In the genomic region with DNA sequence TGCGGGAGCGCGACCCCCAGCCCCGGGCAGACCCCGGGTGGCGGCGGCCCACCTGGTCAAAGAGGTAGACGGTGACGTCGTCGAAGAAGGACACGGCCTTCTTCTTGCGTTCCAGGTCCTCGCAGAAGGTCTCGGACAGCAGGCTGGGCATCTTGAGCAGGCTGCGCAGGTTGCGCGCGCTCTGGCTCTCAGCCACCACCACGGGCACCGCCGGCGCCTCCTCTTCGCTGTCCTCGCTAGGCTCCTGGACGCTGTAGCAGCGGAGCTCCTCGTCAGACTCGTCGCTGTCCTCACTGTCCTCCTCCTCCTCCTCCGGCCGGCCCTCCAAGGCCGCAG, we compare ENCODE assay signal across 14 cellular contexts. TPM values are rescaled to one million over a fixed set of nuclear protein-coding genes. Genes with fewer than 3 reads are reported as not detected.
DNase-seq lines count a peak whose midpoint lies in the region; TF ChIP-seq lines count a peak whose summit lies in the region.
"Had no signal": no experiment of that assay in that cellular context is flagged by ENCODE, and none has a peak within 500 bp of the region (broad histone marks: within the 10 kb centered on the region; RNA-seq: fewer than 3 reads in every experiment).

No MANE protein-coding gene starts in this region.

- no peak overlapping the region for H2BK12ac ChIP-seq in H9 (ENCODE audit: insufficient read length, low read depth, low read length)

- H3K4ac ChIP-seq in H9 (ENCODE audit: low read depth, low read length), result 0 out of 2 replicates have a peak overlapping the region, but pooled peaks have one; percentile 20

- H3K36me3 ChIP-seq in stomach, result peaks cover 8 to 40% (median 21%) of the 10 kb centered on the region in 4 donors

- H3K9ac ChIP-seq in H9 (ENCODE audit: extremely low read depth, insufficient read length, low read length), result no peak overlapping the region

- no peak overlapping the region for H3K56ac ChIP-seq in H9 (ENCODE audit: insufficient read length, low read depth, low read length)

- H3K4me2 ChIP-seq in H9 (ENCODE audit: insufficient read depth, insufficient read length, low read length), result no peak overlapping the region

- no peak overlapping the region for H2BK20ac ChIP-seq in H9 (ENCODE audit: low read depth, low read length, poor library complexity, severe bottlenecking)

- no peak overlapping the region for H3K27ac Mint-ChIP-seq in H9
- H3K27ac Mint-ChIP-seq: activated CD4-positive, alpha-beta T cell treated with anti-CD3 and anti-CD28 coated beads, Interleukin-2, amount 10 ng/mL, durations not matched to agents 7 days and 5 days had no signal

- H2AFZ ChIP-seq in H9 (ENCODE audit: low read length), result no peak overlapping the region

- POLR2A ChIA-PET in RWPE1 (lab: Yijun Ruan, JAX; ENCODE audit: low non-redundant PET), result no interaction called here

- H3K4me1 Mint-ChIP-seq in H9, result peaks cover 5 to 8% of the 10 kb centered on the region in 2 experiments
- H3K4me1 Mint-ChIP-seq: activated CD4-positive, alpha-beta T cell treated with anti-CD3 and anti-CD28 coated beads, Interleukin-2, amount 10 ng/mL, durations not matched to agents 7 days and 5 days had no signal

- intact Hi-C loops in stomach (cut with DNase I; ENCODE audit: low total_unique reads), result no loop called here

- H3K36me3 Mint-ChIP-seq in H9 (ENCODE audit: insufficient read depth in 1 of 3, low read depth in 3 of 3), result no peaks in the 10 kb centered on the region; a peak in 1 of 7 replicates
- H3K36me3 Mint-ChIP-seq: CD8-positive, alpha-beta T cell; stimulated activated naive B cell treated with anti-CD40 and anti-IgM and Interleukin-4, amounts not matched to agents 10 μg/mL and 1 μg/mL and 100 μg/mL, for 72 hours had no signal

- H3K4me1 ChIP-seq in H9 (ENCODE audit: insufficient read depth, low read length) (no peaks in the 10 kb centered on the region), stomach (peaks cover 17 to 40% (median 26%) of the 10 kb centered on the region in 4 donors)

- H3K27me3 ChIP-seq in H9 (ENCODE audit: insufficient read depth, low read length), result no peaks in the 10 kb centered on the region
- H3K27me3 ChIP-seq in stomach, result peaks cover 0 to 22% (median 0%) of the 10 kb centered on the region in 3 donors

- peak overlapping the region; percentile 70 for H4K91ac ChIP-seq in H9 (ENCODE audit: insufficient read length, low read depth, low read length)

- H2BK120ac ChIP-seq in H9 (ENCODE audit: low read depth, low read length, poor library complexity, severe bottlenecking), result no peak overlapping the region

- no peaks in the 10 kb centered on the region for H4K20me1 ChIP-seq in H9 (ENCODE audit: control insufficient read depth, insufficient read depth, insufficient read length)

- H3K14ac ChIP-seq in H9 (ENCODE audit: insufficient read depth, low read length), result no peak overlapping the region

- no peak for DNase-seq in H9
- DNase-seq in RWPE1 (ENCODE audit: low spot score), result no peak
- no peak for DNase-seq in fibroblast of villous mesenchyme (ENCODE audit: low read depth)
- no peak for DNase-seq in stomach
- DNase-seq in iPS-NIHi7 (ENCODE audit: extremely low spot score), result no peak
- DNase-seq in hypothalamus (lab: John Stamatoyannopoulos, UW), result no peak
- no peak for DNase-seq in activated CD8-positive, alpha-beta memory T cell treated with anti-CD3 and anti-CD28 coated beads, Interleukin-2, amount 50 U/mL, for 48 hours
- DNase-seq: NCI-H2107 had no signal

- no peak overlapping the region for H3K23ac ChIP-seq in H9 (ENCODE audit: insufficient read length, low read depth, low read length)

- H2AK5ac ChIP-seq in H9 (ENCODE audit: insufficient read length, low read length), result no peak overlapping the region

- H3K23me2 ChIP-seq in H9 (ENCODE audit: insufficient read length, low read depth, low read length, poor library complexity, severe bottlenecking), result no peaks in the 10 kb centered on the region

- H3K9me3 ChIP-seq in H9 (ENCODE audit: control insufficient read depth, low read depth, low read length) (no peaks in the 10 kb centered on the region), stomach (no peaks in the 10 kb centered on the region)

- no peak overlapping the region for H4K5ac ChIP-seq in H9 (ENCODE audit: insufficient read length, low read depth, low read length)

- H3K4me3 ChIP-seq in fibroblast of villous mesenchyme (ENCODE audit: low read depth, low read length), result peak overlapping the region; percentile 43
- peak overlapping the region in 2 of 4 donors; percentile 41 to 44 for H3K4me3 ChIP-seq in stomach

- no peak overlapping the region for H3K18ac ChIP-seq in H9 (ENCODE audit: insufficient read length, low read depth, low read length)

- no peaks in the 10 kb centered on the region for H3K9me3 Mint-ChIP-seq in H9
- H3K9me3 Mint-ChIP-seq: activated CD4-positive, alpha-beta T cell treated with anti-CD3 and anti-CD28 coated beads, Interleukin-2, amount 10 ng/mL, durations not matched to agents 7 days and 5 days; CD8-positive, alpha-beta T cell; stimulated activated naive B cell treated with anti-CD40 and anti-IgM and Interleukin-4, amounts not matched to agents 10 μg/mL and 1 μg/mL and 100 μg/mL, for 72 hours; T-helper 1 cell treated with Interleukin-12 subunit alpha and Interleukin-12 subunit beta and Interleukin-4 antibody, amounts not matched to agents 30 μg/mL and 1 μg/mL, for 36 hours had no signal

- H3K4me3 Mint-ChIP-seq in H9, result no peak overlapping the region
- H3K4me3 Mint-ChIP-seq: activated CD4-positive, alpha-beta T cell treated with anti-CD3 and anti-CD28 coated beads, Interleukin-2, amount 10 ng/mL, durations not matched to agents 7 days and 5 days had no signal

- TF ChIP-seq CTCF in H9 (conservative IDR thresholded peaks at IDR 0.05) (no peak), RWPE1 (conservative IDR thresholded peaks at IDR 0.05; ENCODE audit: low read depth) (no peak), fibroblast of villous mesenchyme (IDR thresholded peaks at IDR 0.05; ENCODE audit: insufficient read depth, low read depth, low read length) (no peak), stomach (IDR thresholded peaks at IDR 0.05) (no peak)

- no peak overlapping the region for H3K27ac ChIP-seq in H9 (ENCODE audit: insufficient read length, low read depth, low read length)
- peak overlapping the region; percentile 80; the same call in 1 of the 2 replicates for H3K27ac ChIP-seq in RWPE1
- H3K27ac ChIP-seq in stomach, result peak overlapping the region in 4 of 5 donors; percentile 32 to 82 (median 53)

- WGBS in H9 (ENCODE audit: extremely low coverage, insufficient read length, low lambda C conversion rate), result no CpG with 5 or more reads among the region's 33 CpGs
- WGBS in stomach, 5 donors, result 77 to 84% (median 78%) methylated on average over 29 to 33 of the region's 33 CpGs

- no peaks in the 10 kb centered on the region; the same call in 1 of the 2 replicates for H3K27me3 Mint-ChIP-seq in H9 (ENCODE audit: low read depth)
- H3K27me3 Mint-ChIP-seq: activated CD4-positive, alpha-beta T cell treated with anti-CD3 and anti-CD28 coated beads, Interleukin-2, amount 10 ng/mL, durations not matched to agents 7 days and 5 days had no signal

- TF ChIP-seq POLR2A in stomach (IDR thresholded peaks at IDR 0.05), result no peak

- H2BK15ac ChIP-seq in H9 (ENCODE audit: low read depth, low read length), result no peak overlapping the region

- no peaks in the 10 kb centered on the region for H3K79me1 ChIP-seq in H9 (ENCODE audit: insufficient read depth, low read depth, low read length, poor library complexity, severe bottlenecking)

- CTCF ChIA-PET in RWPE1 (lab: Yijun Ruan, JAX), result no interaction called here

- H3K79me2 ChIP-seq in H9 (ENCODE audit: insufficient read depth, low read length), result no peaks in the 10 kb centered on the region

- no peak overlapping the region for H2BK5ac ChIP-seq in H9 (ENCODE audit: insufficient read length, low read length)

- H3T11ph ChIP-seq in H9 (ENCODE audit: low read length), result no peak overlapping the region

- no peak for TF ChIP-seq EP300 in stomach (IDR thresholded peaks at IDR 0.05)

- H4K8ac ChIP-seq in H9 (replicated peaks; ENCODE audit: insufficient read length, low read depth, low read length), result no peak overlapping the region

RNA-seq across cellular contexts. Expression of a gene that starts 45.2 kb away (rescaled TPM):
- total RNA-seq in H9 (2021) (not detected in 2 replicates), fibroblast of villous mesenchyme (not detected in 2 replicates), stomach (not detected)
- polyA plus RNA-seq in stomach, result not detected
- total RNA-seq: activated CD4-positive, alpha-beta T cell treated with anti-CD3 and anti-CD28 coated beads, Interleukin-2, amount 10 ng/mL, durations not matched to agents 7 days and 5 days; aorta; CD8-positive, alpha-beta T cell; H4 had no signal
- polyA plus RNA-seq: aorta had no signal

RNA-seq across cellular contexts. Expression of a gene that starts 45.9 kb away (rescaled TPM):
- total RNA-seq in H9 (2021) (2.3 and 2.4 TPM in 2 replicates), fibroblast of villous mesenchyme (under 0.01 and 0.32 TPM in 2 replicates), stomach (10 to 100 TPM in 4 of 5 donors, under 1 TPM in 1; 0.87 to 31.7 (median 10.9) TPM)
- polyA plus RNA-seq in stomach, result 1 to 10 TPM; 1.7 to 4.1 (median 3.1) TPM
